ENCODE assay signal across 1 cellular context in genomic region chr16:11193494-11193893, GRCh38.
TF ChIP-seq lines count a peak whose summit lies in the region.

No MANE protein-coding gene starts in this region.

TF ChIP-seq in HEK293, 187 proteins besides CTCF, POLR2A, EP300 and RAD21 (continued from another document):
- TF ChIP-seq BCL11A (tag by site-specific recombination; IDR thresholded peaks at IDR 0.05; ENCODE audit: low read depth): no peak
- no peak for TF ChIP-seq ZBTB11 (tag by site-specific recombination; conservative IDR thresholded peaks at IDR 0.05; ENCODE audit: low read depth)
- 0 out of 2 replicates have a peak, but pooled peaks have one; percentile 36 for TF ChIP-seq ZSCAN23 (tag by site-specific recombination; IDR thresholded peaks at IDR 0.05)
- 0 out of 2 replicates have a peak, but pooled peaks have one; percentile 41 for TF ChIP-seq ZNF473 (tag by site-specific recombination; IDR thresholded peaks at IDR 0.05)
- peak; percentile 93 for TF ChIP-seq EGR2 (tag by site-specific recombination; IDR thresholded peaks at IDR 0.05; ENCODE audit: low read depth)
